Comparison of ENCODE assay signal across 36 cellular contexts in the genomic region with DNA sequence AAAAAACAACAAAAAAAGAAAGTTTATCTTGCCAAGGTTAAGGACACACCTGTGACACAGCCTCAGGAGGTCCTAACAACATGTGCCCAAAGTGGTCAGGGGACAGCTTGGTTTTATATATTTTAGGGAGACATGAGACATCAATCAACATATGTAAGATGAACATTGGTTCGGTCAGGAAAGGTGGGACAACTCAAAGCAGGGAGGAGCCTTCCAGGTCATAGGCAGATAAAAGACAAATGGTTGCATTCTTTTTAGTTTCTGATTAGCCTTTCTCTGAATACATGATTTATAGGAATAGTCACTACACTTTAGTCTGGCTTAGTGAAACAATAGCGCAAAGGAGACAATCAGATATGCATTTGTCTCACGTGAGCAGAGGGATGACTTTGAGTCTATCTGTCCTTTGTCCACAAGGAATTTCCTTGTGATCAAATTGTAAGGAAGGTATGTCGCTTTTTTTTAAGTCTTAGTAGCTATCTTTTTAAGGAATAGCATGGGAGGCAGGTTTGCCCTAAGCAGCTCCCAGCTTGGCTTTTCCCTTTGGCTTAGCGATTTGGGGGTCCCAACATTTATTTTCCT. TPM values are rescaled to one million over a fixed set of nuclear protein-coding genes. Genes with fewer than 3 reads are reported as not detected.
"Had no signal": no experiment of that assay in that cellular context is flagged by ENCODE, and none has a peak within 500 bp of the region (broad histone marks: within the 10 kb centered on the region; RNA-seq: fewer than 3 reads in every experiment).

No MANE protein-coding gene starts in this region.

- DNase-seq: Karpas-422, Kasumi-1, MG63, MM.1S, MV-4-11, NCI-H1048, NCI-H1092, NCI-H1092 treated with DMSO at 0.1 percent for 48 hours, NCI-H1105, NCI-H1105 treated with DMSO at 0.1 percent for 48 hours, NCI-H1417, NCI-H1417 treated with DMSO at 0.1 percent for 48 hours, NCI-H1436, NCI-H1436 treated with DMSO at 0.1 percent for 48 hours, NCI-H146, NCI-H1694, NCI-H1694 treated with DMSO at 0.1 percent for 48 hours, NCI-H187, NCI-H187 treated with DMSO at 0.1 percent for 48 hours, NCI-H1930, NCI-H2029, NCI-H2029 treated with DMSO at 0.1 percent for 48 hours, NCI-H2081, NCI-H2081 treated with DMSO at 0.1 percent for 48 hours, NCI-H2107, NCI-H2171, NCI-H2171 treated with DMSO at 0.1 percent for 48 hours, NCI-H2227 treated with DMSO at 0.1 percent for 48 hours, NCI-H226, NCI-H345, NCI-H446, NCI-H446 treated with DMSO at 0.1 percent for 48 hours, NCI-H510A, NCI-H510A treated with DMSO at 0.1 percent for 48 hours had no signal

- H3K27me3 ChIP-seq: MG63 had no signal

- H3K36me3 ChIP-seq: MG63 had no signal

- H3K4me3 ChIP-seq: MG63 had no signal

- H3K9me3 ChIP-seq: MG63 had no signal

RNA-seq across cellular contexts. Expression of a gene that starts 23.3 kb away (rescaled TPM):
- total RNA-seq: MCF 10A, NCI-H460 had no signal
